In the genomic region with DNA sequence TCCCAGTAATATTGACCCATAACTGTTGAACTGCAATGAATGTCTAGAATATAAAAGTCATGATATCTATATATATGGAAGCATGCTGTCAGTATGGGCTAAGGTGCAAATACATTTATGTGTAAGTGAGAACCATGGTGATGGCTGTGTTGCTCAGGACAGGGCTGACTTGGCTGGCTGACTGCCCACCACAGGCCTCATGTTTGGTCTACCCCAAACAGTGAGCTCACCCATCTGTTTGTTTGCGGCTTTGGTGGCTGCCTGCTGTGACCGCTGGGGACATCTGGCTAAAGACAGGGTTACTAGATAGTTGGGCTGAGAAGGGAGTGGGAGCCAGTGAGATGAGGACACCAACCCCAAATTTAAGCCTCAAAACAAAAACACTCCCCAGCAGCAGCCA, we compare ENCODE assay signal across 1 cellular context.
TF ChIP-seq lines count a peak whose summit lies in the region.

No MANE protein-coding gene starts in this region.

TF ChIP-seq in GM23338, 12 proteins besides CTCF, POLR2A, EP300 and RAD21 (continued from another document):
- TF ChIP-seq, protein P1, sequence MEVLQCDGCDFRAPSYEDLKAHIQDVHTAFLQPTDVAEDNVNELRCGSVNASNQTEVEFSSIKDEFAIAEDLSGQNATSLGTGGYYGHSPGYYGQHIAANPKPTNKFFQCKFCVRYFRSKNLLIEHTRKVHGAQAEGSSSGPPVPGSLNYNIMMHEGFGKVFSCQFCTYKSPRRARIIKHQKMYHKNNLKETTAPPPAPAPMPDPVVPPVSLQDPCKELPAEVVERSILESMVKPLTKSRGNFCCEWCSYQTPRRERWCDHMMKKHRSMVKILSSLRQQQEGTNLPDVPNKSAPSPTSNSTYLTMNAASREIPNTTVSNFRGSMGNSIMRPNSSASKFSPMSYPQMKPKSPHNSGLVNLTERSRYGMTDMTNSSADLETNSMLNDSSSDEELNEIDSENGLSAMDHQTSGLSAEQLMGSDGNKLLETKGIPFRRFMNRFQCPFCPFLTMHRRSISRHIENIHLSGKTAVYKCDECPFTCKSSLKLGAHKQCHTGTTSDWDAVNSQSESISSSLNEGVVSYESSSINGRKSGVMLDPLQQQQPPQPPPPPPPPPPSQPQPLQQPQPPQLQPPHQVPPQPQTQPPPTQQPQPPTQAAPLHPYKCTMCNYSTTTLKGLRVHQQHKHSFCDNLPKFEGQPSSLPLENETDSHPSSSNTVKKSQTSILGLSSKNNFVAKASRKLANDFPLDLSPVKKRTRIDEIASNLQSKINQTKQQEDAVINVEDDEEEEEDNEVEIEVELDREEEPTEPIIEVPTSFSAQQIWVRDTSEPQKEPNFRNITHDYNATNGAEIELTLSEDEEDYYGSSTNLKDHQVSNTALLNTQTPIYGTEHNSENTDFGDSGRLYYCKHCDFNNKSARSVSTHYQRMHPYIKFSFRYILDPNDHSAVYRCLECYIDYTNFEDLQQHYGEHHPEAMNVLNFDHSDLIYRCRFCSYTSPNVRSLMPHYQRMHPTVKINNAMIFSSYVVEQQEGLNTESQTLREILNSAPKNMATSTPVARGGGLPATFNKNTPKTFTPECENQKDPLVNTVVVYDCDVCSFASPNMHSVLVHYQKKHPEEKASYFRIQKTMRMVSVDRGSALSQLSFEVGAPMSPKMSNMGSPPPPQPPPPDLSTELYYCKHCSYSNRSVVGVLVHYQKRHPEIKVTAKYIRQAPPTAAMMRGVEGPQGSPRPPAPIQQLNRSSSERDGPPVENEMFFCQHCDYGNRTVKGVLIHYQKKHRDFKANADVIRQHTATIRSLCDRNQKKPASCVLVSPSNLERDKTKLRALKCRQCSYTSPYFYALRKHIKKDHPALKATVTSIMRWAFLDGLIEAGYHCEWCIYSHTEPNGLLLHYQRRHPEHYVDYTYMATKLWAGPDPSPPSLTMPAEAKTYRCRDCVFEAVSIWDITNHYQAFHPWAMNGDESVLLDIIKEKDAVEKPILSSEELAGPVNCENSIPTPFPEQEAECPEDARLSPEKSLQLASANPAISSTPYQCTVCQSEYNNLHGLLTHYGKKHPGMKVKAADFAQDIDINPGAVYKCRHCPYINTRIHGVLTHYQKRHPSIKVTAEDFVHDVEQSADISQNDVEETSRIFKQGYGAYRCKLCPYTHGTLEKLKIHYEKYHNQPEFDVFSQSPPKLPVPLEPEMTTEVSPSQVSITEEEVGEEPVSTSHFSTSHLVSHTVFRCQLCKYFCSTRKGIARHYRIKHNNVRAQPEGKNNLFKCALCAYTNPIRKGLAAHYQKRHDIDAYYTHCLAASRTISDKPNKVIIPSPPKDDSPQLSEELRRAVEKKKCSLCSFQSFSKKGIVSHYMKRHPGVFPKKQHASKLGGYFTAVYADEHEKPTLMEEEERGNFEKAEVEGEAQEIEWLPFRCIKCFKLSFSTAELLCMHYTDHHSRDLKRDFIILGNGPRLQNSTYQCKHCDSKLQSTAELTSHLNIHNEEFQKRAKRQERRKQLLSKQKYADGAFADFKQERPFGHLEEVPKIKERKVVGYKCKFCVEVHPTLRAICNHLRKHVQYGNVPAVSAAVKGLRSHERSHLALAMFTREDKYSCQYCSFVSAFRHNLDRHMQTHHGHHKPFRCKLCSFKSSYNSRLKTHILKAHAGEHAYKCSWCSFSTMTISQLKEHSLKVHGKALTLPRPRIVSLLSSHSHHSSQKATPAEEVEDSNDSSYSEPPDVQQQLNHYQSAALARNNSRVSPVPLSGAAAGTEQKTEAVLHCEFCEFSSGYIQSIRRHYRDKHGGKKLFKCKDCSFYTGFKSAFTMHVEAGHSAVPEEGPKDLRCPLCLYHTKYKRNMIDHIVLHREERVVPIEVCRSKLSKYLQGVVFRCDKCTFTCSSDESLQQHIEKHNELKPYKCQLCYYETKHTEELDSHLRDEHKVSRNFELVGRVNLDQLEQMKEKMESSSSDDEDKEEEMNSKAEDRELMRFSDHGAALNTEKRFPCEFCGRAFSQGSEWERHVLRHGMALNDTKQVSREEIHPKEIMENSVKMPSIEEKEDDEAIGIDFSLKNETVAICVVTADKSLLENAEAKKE (CRISPR knock-in tag; IDR thresholded peaks at IDR 0.05) = no peak
- no peak for TF ChIP-seq EZH2phosphoT487 (IDR thresholded peaks at IDR 0.05; ENCODE audit: unreplicated experiment)
- no peak for TF ChIP-seq ZNF331 (CRISPR knock-in tag; IDR thresholded peaks at IDR 0.05; ENCODE audit: low read depth)
- TF ChIP-seq, protein P2, sequence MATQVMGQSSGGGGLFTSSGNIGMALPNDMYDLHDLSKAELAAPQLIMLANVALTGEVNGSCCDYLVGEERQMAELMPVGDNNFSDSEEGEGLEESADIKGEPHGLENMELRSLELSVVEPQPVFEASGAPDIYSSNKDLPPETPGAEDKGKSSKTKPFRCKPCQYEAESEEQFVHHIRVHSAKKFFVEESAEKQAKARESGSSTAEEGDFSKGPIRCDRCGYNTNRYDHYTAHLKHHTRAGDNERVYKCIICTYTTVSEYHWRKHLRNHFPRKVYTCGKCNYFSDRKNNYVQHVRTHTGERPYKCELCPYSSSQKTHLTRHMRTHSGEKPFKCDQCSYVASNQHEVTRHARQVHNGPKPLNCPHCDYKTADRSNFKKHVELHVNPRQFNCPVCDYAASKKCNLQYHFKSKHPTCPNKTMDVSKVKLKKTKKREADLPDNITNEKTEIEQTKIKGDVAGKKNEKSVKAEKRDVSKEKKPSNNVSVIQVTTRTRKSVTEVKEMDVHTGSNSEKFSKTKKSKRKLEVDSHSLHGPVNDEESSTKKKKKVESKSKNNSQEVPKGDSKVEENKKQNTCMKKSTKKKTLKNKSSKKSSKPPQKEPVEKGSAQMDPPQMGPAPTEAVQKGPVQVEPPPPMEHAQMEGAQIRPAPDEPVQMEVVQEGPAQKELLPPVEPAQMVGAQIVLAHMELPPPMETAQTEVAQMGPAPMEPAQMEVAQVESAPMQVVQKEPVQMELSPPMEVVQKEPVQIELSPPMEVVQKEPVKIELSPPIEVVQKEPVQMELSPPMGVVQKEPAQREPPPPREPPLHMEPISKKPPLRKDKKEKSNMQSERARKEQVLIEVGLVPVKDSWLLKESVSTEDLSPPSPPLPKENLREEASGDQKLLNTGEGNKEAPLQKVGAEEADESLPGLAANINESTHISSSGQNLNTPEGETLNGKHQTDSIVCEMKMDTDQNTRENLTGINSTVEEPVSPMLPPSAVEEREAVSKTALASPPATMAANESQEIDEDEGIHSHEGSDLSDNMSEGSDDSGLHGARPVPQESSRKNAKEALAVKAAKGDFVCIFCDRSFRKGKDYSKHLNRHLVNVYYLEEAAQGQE (IDR thresholded peaks at IDR 0.05; ENCODE audit: unreplicated experiment) = no peak
